Comparison of ENCODE assay signal across 1 cellular context in genomic region chr18:10771053-10771709, GRCh38.
TF ChIP-seq lines count a peak whose summit lies in the region.

No MANE protein-coding gene starts in this region.

TF ChIP-seq in IMR-90, 13 proteins besides CTCF, POLR2A, EP300 and RAD21 (continued from another document):
- TF ChIP-seq USF2 (IDR thresholded peaks at IDR 0.05; ENCODE audit: low read depth, low read length) (no peak), CEBPB (IDR thresholded peaks at IDR 0.05; ENCODE audit: low read depth, low read length) (0 out of 2 replicates have a peak, but pooled peaks have one; percentile 9), BHLHE40 (IDR thresholded peaks at IDR 0.05; ENCODE audit: low read depth, low read length) (no peak)
